Comparison of ENCODE assay signal across 19 cellular contexts in the genomic region with DNA sequence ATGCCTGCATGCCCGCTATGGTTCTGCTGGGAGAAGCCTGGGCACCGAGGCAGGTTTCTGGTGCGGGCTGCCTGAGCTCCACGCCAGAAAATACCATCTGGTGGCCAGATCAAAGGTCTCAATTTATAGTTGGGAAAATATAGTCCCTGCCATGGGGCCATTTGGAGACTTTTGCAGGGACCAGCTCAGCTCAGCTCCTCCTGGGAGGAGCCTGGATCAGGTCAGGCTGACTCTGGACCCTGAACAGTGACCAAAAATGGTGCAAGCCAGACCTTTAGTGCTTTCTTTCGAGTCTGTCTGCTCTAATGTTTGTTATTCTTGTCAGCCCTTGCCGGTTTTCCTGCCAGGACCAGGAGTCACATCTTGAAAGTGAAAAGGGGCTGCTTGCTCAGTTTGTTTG. TPM values are rescaled to one million over a fixed set of nuclear protein-coding genes. Genes with fewer than 3 reads are reported as not detected.
DNase-seq lines count a peak whose midpoint lies in the region; ATAC-seq, FAIRE-seq and TF ChIP-seq lines count a peak whose summit lies in the region.
"Had no signal": no experiment of that assay in that cellular context is flagged by ENCODE, and none has a peak within 500 bp of the region (broad histone marks: within the 10 kb centered on the region; RNA-seq: fewer than 3 reads in every experiment).

No MANE protein-coding gene starts in this region.

- H3K27me3 ChIP-seq in RWPE2 (ENCODE audit: insufficient read depth, poor library complexity, severe bottlenecking) (no peaks in the 10 kb centered on the region), sigmoid colon (no peaks in the 10 kb centered on the region)

- no peak overlapping the region for H3K9ac ChIP-seq in kidney (ENCODE audit: low read length in 2 of 2)
- H3K9ac ChIP-seq: BLaER1 treated with 17β-estradiol and CSF1 and Interleukin-3, amounts not matched to agents 10 nM and 100 nM had no signal

- H3K4me3 ChIP-seq in RWPE2 (ENCODE audit: severe bottlenecking) = no peak overlapping the region
- no peak overlapping the region for H3K4me3 ChIP-seq in kidney (ENCODE audit: low read length in 2 of 2)
- no peak overlapping the region for H3K4me3 ChIP-seq in sigmoid colon
- H3K4me3 ChIP-seq: BLaER1 treated with 17β-estradiol and CSF1 and Interleukin-3, amounts not matched to agents 10 nM and 100 nM had no signal

- no peak for TF ChIP-seq EP300 in sigmoid colon (IDR thresholded peaks at IDR 0.05)

- no peaks in the 10 kb centered on the region for H3K9me3 ChIP-seq in RWPE2 (ENCODE audit: severe bottlenecking)
- H3K9me3 ChIP-seq in kidney (ENCODE audit: control insufficient read depth in 1 of 2, low read length in 2 of 2) = no peaks in the 10 kb centered on the region
- no peaks in the 10 kb centered on the region for H3K9me3 ChIP-seq in sigmoid colon
- H3K9me3 ChIP-seq: BLaER1 treated with 17β-estradiol and CSF1 and Interleukin-3, amounts not matched to agents 10 nM and 100 nM had no signal

- no peaks in the 10 kb centered on the region for H3K36me3 ChIP-seq in RWPE2 (ENCODE audit: low read depth)
- no peaks in the 10 kb centered on the region for H3K36me3 ChIP-seq in kidney (ENCODE audit: control insufficient read depth in 1 of 2, insufficient read depth in 2 of 2, low read length in 2 of 2)
- peaks cover 0 to 37% (median 7%) of the 10 kb centered on the region in 4 donors for H3K36me3 ChIP-seq in sigmoid colon
- H3K36me3 ChIP-seq: BLaER1 treated with 17β-estradiol and CSF1 and Interleukin-3, amounts not matched to agents 10 nM and 100 nM had no signal

- 45 to 55% methylated on average over 6 of the region's 6 CpGs for WGBS in sigmoid colon, 2 donors

- ATAC-seq in RWPE2 (ENCODE audit: low read depth) = no peak

- H3K4me1 ChIP-seq in RWPE2 (ENCODE audit: insufficient read depth, poor library complexity, severe bottlenecking) = no peaks in the 10 kb centered on the region
- H3K4me1 ChIP-seq in kidney (ENCODE audit: control insufficient read depth in 1 of 2, insufficient read depth in 1 of 2, low read depth in 1 of 2, low read length in 2 of 2) = no peaks in the 10 kb centered on the region
- H3K4me1 ChIP-seq in sigmoid colon = peaks cover 0 to 42% (median 23%) of the 10 kb centered on the region in 4 donors

- intact Hi-C loops in kidney (cut with DNase I) (no loop called here), sigmoid colon (cut with DNase I) (no loop called here)

- TF ChIP-seq CTCF in RWPE2 (IDR thresholded peaks at IDR 0.05; ENCODE audit: poor library complexity, severe bottlenecking) (no peak), kidney (IDR thresholded peaks at IDR 0.05; ENCODE audit: borderline replicate concordance, extremely low read depth, insufficient read depth) (no peak), sigmoid colon (IDR thresholded peaks at IDR 0.05) (no peak)

- H3K27ac ChIP-seq in RWPE2 (ENCODE audit: poor library complexity, severe bottlenecking) (no peak overlapping the region), kidney (ENCODE audit: low read depth in 2 of 2, low read length in 2 of 2) (no peak overlapping the region), sigmoid colon (peak overlapping the region; percentile 12 to 95 (median 32))
- H3K27ac ChIP-seq: BLaER1 treated with 17β-estradiol and CSF1 and Interleukin-3, amounts not matched to agents 10 nM and 100 nM; RWPE1 had no signal

- DNase-seq in RWPE2 (ENCODE audit: low spot score) (peak; percentile 29), cerebellum (ENCODE audit: low spot score) (peak; percentile 69), kidney (peak; percentile 29), sigmoid colon (no peak)
- no peak for DNase-seq in stimulated activated naive CD4-positive, alpha-beta T cell (lab: John Stamatoyannopoulos, UW)
- no peak for DNase-seq in activated CD4-positive, CD25-positive, alpha-beta regulatory T cell treated with anti-CD3 and anti-CD28 coated beads, Interleukin-2, amount 50 U/mL, for 72 hours
- no peak for DNase-seq in stimulated activated naive CD4-positive, alpha-beta T cell treated with Interleukin-2 at 50 U/mL for 16 hours (lab: John Stamatoyannopoulos, UW)
- DNase-seq: CD8-positive, alpha-beta memory T cell; GDM1; KG1; MV-4-11; NCI-H1694 treated with DMSO at 0.1 percent for 48 hours; NCI-H2107; NCI-H2227 treated with DMSO at 0.1 percent for 48 hours; NCI-H510A treated with DMSO at 0.1 percent for 48 hours had no signal

- FAIRE-seq in kidney (lab: Jason Lieb, UNC) = no peak
- FAIRE-seq: D721Med, H54 had no signal

- TF ChIP-seq POLR2A in sigmoid colon (IDR thresholded peaks at IDR 0.05) = no peak

RNA-seq across cellular contexts. Expression of gene HMCN2, which starts 31.8 kb away (rescaled TPM):
- total RNA-seq in cerebellum (2.3 TPM), kidney (8.6 TPM), sigmoid colon (100 to 1,000 TPM in 1 of 4 donors, 10 to 100 TPM in 2, 1 to 10 TPM in 1; 8.2 to 106 (median 35.7) TPM)
- polyA plus RNA-seq in kidney (ENCODE audit: insufficient read depth, low read depth, low replicate concordance) (0.99 TPM), sigmoid colon (10 to 100 TPM in 1 of 3 donors, 1 to 10 TPM in 2; 3.6 to 44.0 (median 6.0) TPM)
- total RNA-seq: CD8-positive, alpha-beta memory T cell had no signal
- polyA plus RNA-seq: CD8-positive, alpha-beta memory T cell had no signal

Comparison
In these comparisons a context has a peak if more than half of its experiments do, and no peak if none do; other contexts are left out.
1. DNase-seq: peak in RWPE2 (single experiment), cerebellum (single experiment) and kidney (single experiment); none in sigmoid colon (single experiment), stimulated activated naive CD4-positive, alpha-beta T cell (0 of 6), activated CD4-positive, CD25-positive, alpha-beta regulatory T cell treated with anti-CD3 and anti-CD28 coated beads, Interleukin-2, amount 50 U/mL, for 72 hours (single experiment) and stimulated activated naive CD4-positive, alpha-beta T cell treated with Interleukin-2 at 50 U/mL for 16 hours (single experiment).
2. H3K27ac ChIP-seq: peak in sigmoid colon (4 of 4); none in RWPE2 (single experiment) and kidney (0 of 2).